Comparison of ENCODE assay signal across 9 cellular contexts in the genomic region with DNA sequence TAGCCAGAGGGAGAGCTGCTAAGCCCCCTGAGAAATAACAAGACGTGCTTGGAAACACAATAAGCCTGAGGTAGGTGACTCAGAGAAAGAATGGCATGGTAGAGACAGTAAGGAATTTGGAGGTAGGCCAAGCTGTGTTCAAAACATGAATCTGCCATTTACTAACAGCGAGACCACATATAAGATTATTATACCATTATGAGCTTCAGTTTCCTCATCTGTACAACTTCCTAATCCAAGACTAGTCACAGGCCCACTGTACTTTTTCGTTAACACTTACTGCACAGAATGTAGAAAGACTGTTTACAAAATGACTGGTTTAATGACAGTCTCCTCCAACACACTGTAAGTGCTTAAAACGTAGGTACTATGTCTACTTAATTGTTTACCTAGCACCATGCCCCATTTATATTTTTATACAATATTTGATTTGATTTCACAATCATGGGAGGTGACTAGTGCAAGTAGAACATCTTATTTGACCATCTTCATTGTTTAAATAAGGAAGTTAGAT. TPM values are rescaled to one million over a fixed set of nuclear protein-coding genes. Genes with fewer than 3 reads are reported as not detected.
DNase-seq lines count a peak whose midpoint lies in the region; ATAC-seq lines count a peak whose summit lies in the region.
"Had no signal": no experiment of that assay in that cellular context is flagged by ENCODE, and none has a peak within 500 bp of the region (broad histone marks: within the 10 kb centered on the region; RNA-seq: fewer than 3 reads in every experiment).

No MANE protein-coding gene starts in this region.

- peak overlapping the region in 1 of 2 donors; percentile 7 for H3K9ac ChIP-seq in mucosa of rectum (ENCODE audit: low read depth in 1 of 2, low read length in 2 of 2)

- peak overlapping the region; percentile 61 for H3K27ac Mint-ChIP-seq in central memory CD8-positive, alpha-beta T cell (ENCODE audit: low read depth)
- peak overlapping the region in 1 of 2 donors; percentile 73 for H3K27ac Mint-ChIP-seq in T-cell

- no peak overlapping the region for H3K4me3 Mint-ChIP-seq in central memory CD8-positive, alpha-beta T cell
- no peak overlapping the region for H3K4me3 Mint-ChIP-seq in T-cell

- H3K4me1 ChIP-seq in mucosa of rectum (ENCODE audit: control insufficient read depth in 2 of 2, insufficient read depth in 2 of 2, low read length in 2 of 2) = peaks cover 4 to 18% of the 10 kb centered on the region in 2 donors

- no peaks in the 10 kb centered on the region for H3K27me3 ChIP-seq in mucosa of rectum (ENCODE audit: control insufficient read depth in 2 of 2, insufficient read depth in 2 of 2, low read length in 2 of 2)

- no peak for ATAC-seq in central memory CD8-positive, alpha-beta T cell (replicated peaks; ENCODE audit: extremely low read depth, poor library complexity, severe bottlenecking)
- no peak for ATAC-seq in HG02840 (IDR thresholded peaks at IDR 0.05; ENCODE audit: low FRiP score, unreplicated experiment)
- ATAC-seq in T-cell (replicated peaks in 1 of 4) = no peak

- H3K4me1 Mint-ChIP-seq in central memory CD8-positive, alpha-beta T cell = peaks cover 24% of the 10 kb centered on the region
- peaks cover 29 to 43% (median 30%) of the 10 kb centered on the region in 3 donors for H3K4me1 Mint-ChIP-seq in T-cell

- no peaks in the 10 kb centered on the region for H3K9me3 ChIP-seq in mucosa of rectum (ENCODE audit: control insufficient read depth in 2 of 2, low read length in 2 of 2)

- DNase-seq in ACHN (peak; percentile 55), LHCN-M2 (ENCODE audit: low read depth) (peak; percentile 93), T-cell (no peak), DMS79 (lab: John Stamatoyannopoulos, UW) (no peak)
- no peak for DNase-seq in central memory CD8-positive, alpha-beta T cell (ENCODE audit: low spot score in 2 of 2)
- DNase-seq in effector CD4-positive, alpha-beta T cell = no peak
- DNase-seq: activated T-cell treated with anti-CD3 and anti-CD28 coated beads, Interleukin-2, amount 50 U/mL, for 48 hours had no signal

- H3K27me3 Mint-ChIP-seq in central memory CD8-positive, alpha-beta T cell = no peaks in the 10 kb centered on the region
- no peaks in the 10 kb centered on the region for H3K27me3 Mint-ChIP-seq in T-cell

- H3K27ac ChIP-seq in mucosa of rectum (ENCODE audit: low read depth in 2 of 2, low read length in 2 of 2) = peak overlapping the region; percentile 79 to 86

- in situ Hi-C loops in ACHN (cut with HindIII; ENCODE audit: low pct_ligation_motif_present, low pct_unique_long_range_greater_than_20kb, low sequenced_read_pairs) = no loop called here

- H3K9me3 Mint-ChIP-seq in central memory CD8-positive, alpha-beta T cell = no peaks in the 10 kb centered on the region
- no peaks in the 10 kb centered on the region for H3K9me3 Mint-ChIP-seq in T-cell

- peaks cover 18 to 21% of the 10 kb centered on the region in 2 donors for H3K36me3 ChIP-seq in mucosa of rectum (ENCODE audit: control insufficient read depth in 2 of 2, insufficient read depth in 2 of 2, low read length in 2 of 2)

- CTCF ChIA-PET in T-cell (lab: Charles Lee) = interaction anchor here in 1 of 2 donors (0.6 to 2.8 kb wide), 2 partner anchors 24 to 145 kb away, joined by 3 to 9 read pairs; no protein-coding TSS in a partner anchor

- peaks cover 24% of the 10 kb centered on the region for H3K36me3 Mint-ChIP-seq in central memory CD8-positive, alpha-beta T cell (ENCODE audit: insufficient read depth)
- peaks cover 30% of the 10 kb centered on the region for H3K36me3 Mint-ChIP-seq in T-cell

- POLR2A ChIA-PET in T-cell (lab: Charles Lee) = interaction anchor here in 1 of 2 donors (1.4 kb wide), 1 partner anchor 9 kb away, joined by 6 read pairs; no protein-coding TSS in a partner anchor

- peak overlapping the region; percentile 23 to 52 for H3K4me3 ChIP-seq in mucosa of rectum (ENCODE audit: low read length in 2 of 2)

RNA-seq across cellular contexts. Expression of gene ATOSA, which starts 25.7 kb away (rescaled TPM):
- total RNA-seq in LHCN-M2 (2014; rRNA removed) = 8.7 and 11.1 TPM in 2 replicates
- 6.0 TPM for polyA plus RNA-seq in LHCN-M2 (2012)
- total RNA-seq in T-cell = 100 to 1,000 TPM in 2 of 5 donors, 10 to 100 TPM in 3; 88.2 to 121 (median 96.1) TPM

Comparison
In these comparisons a context has a peak if more than half of its experiments do, and no peak if none do; other contexts are left out.
1. DNase-seq: peak in ACHN (single experiment) and LHCN-M2 (single experiment); none in central memory CD8-positive, alpha-beta T cell (0 of 2), effector CD4-positive, alpha-beta T cell (single experiment), T-cell (0 of 34) and DMS79 (single experiment).